Comparison of ENCODE assay signal across 14 cellular contexts in genomic region chr15:99983171-99983891, GRCh38.
DNase-seq lines count a peak whose midpoint lies in the region; ATAC-seq and TF ChIP-seq lines count a peak whose summit lies in the region.
"Had no signal": no experiment of that assay in that cellular context is flagged by ENCODE, and none has a peak within 500 bp of the region (broad histone marks: within the 10 kb centered on the region; RNA-seq: fewer than 3 reads in every experiment).

No MANE protein-coding gene starts in this region.

- peak overlapping the region; percentile 31 to 54 for H3K4me3 Mint-ChIP-seq in H9
- H3K4me3 Mint-ChIP-seq in glutamatergic neuron (ENCODE audit: unreplicated experiment): no peak overlapping the region
- H3K4me3 Mint-ChIP-seq: B cell had no signal

- WGBS in H9 (ENCODE audit: extremely low coverage, insufficient read length, low lambda C conversion rate): no CpG with 5 or more reads among the region's 15 CpGs

- H3K27ac Mint-ChIP-seq in H9: peak overlapping the region; percentile 23 to 99 (median 93); a peak in 6 of 7 replicates
- no peak overlapping the region for H3K27ac Mint-ChIP-seq in glutamatergic neuron (ENCODE audit: unreplicated experiment)
- H3K27ac Mint-ChIP-seq: B cell had no signal

- no peak overlapping the region for H3K18ac ChIP-seq in H9 (ENCODE audit: insufficient read length, low read depth, low read length)

- no peak overlapping the region for H2BK120ac ChIP-seq in H9 (ENCODE audit: low read depth, low read length, poor library complexity, severe bottlenecking)

- peaks cover 40 to 47% of the 10 kb centered on the region in 2 experiments for H3K4me1 Mint-ChIP-seq in H9
- peaks cover 14% of the 10 kb centered on the region for H3K4me1 Mint-ChIP-seq in glutamatergic neuron (ENCODE audit: low read depth, unreplicated experiment)
- H3K4me1 Mint-ChIP-seq: B cell had no signal

- H3K36me3 Mint-ChIP-seq in H9 (ENCODE audit: insufficient read depth in 1 of 3, low read depth in 3 of 3) (peaks cover 4 to 5% (median 4%) of the 10 kb centered on the region in 3 experiments; a peak in 6 of 7 replicates), glutamatergic neuron (ENCODE audit: unreplicated experiment) (peaks cover 3% of the 10 kb centered on the region)

- no peaks in the 10 kb centered on the region for H3K27me3 ChIP-seq in H9 (ENCODE audit: insufficient read depth, low read length)
- no peaks in the 10 kb centered on the region for H3K27me3 ChIP-seq in iPS-20b (ENCODE audit: insufficient read depth, low read length)
- no peaks in the 10 kb centered on the region for H3K27me3 ChIP-seq in foreskin keratinocyte
- H3K27me3 ChIP-seq: stomach had no signal

- no peak overlapping the region for H3K4ac ChIP-seq in H9 (ENCODE audit: low read depth, low read length)

- no peak overlapping the region for H4K8ac ChIP-seq in H9 (replicated peaks; ENCODE audit: insufficient read length, low read depth, low read length)

- H3K79me1 ChIP-seq in H9 (ENCODE audit: insufficient read depth, low read depth, low read length, poor library complexity, severe bottlenecking): no peaks in the 10 kb centered on the region

- H2BK5ac ChIP-seq in H9 (ENCODE audit: insufficient read length, low read length): no peak overlapping the region

- H3K14ac ChIP-seq in H9 (ENCODE audit: insufficient read depth, low read length): peak overlapping the region; percentile 15; the same call in 1 of the 2 replicates

- no peak overlapping the region for H3K23ac ChIP-seq in H9 (ENCODE audit: insufficient read length, low read depth, low read length)

- H3K4me1 ChIP-seq in H9 (ENCODE audit: insufficient read depth, low read length) (peaks cover 5% of the 10 kb centered on the region; the same call in 1 of the 2 replicates), iPS-20b (ENCODE audit: insufficient read depth, low read length) (peaks cover 23% of the 10 kb centered on the region; the same call in 1 of the 2 replicates), foreskin keratinocyte (peaks cover 10% of the 10 kb centered on the region)
- H3K4me1 ChIP-seq: HAP-1, stomach had no signal

- no peak overlapping the region for H2BK15ac ChIP-seq in H9 (ENCODE audit: low read depth, low read length)

- ATAC-seq in foreskin keratinocyte (no peak), HG03460 (IDR thresholded peaks at IDR 0.05; ENCODE audit: unreplicated experiment) (no peak)

- no peaks in the 10 kb centered on the region for H3K79me2 ChIP-seq in H9 (ENCODE audit: insufficient read depth, low read length)

- H2AFZ ChIP-seq in H9 (ENCODE audit: low read length): no peak overlapping the region

- no peak overlapping the region for H3T11ph ChIP-seq in H9 (ENCODE audit: low read length)

- peaks cover 18% of the 10 kb centered on the region for H3K27me3 Mint-ChIP-seq in H9 (ENCODE audit: low read depth)
- H3K27me3 Mint-ChIP-seq in glutamatergic neuron (ENCODE audit: unreplicated experiment): peaks cover 5% of the 10 kb centered on the region

- H3K27ac ChIP-seq in H9 (ENCODE audit: insufficient read length, low read depth, low read length) (peak overlapping the region; percentile 33), SK-N-MC (no peak overlapping the region), iPS-20b (ENCODE audit: low read length) (peak overlapping the region; percentile 52), foreskin keratinocyte (no peak overlapping the region)
- H3K27ac ChIP-seq: stomach had no signal

- H2BK12ac ChIP-seq in H9 (ENCODE audit: insufficient read length, low read depth, low read length): no peak overlapping the region

- DNase-seq in H9: peak; percentile 62
- DNase-seq in SK-N-MC (ENCODE audit: low read depth, low spot score): no peak
- DNase-seq in renal cortical epithelial cell (ENCODE audit: low read depth): peak; percentile 27
- no peak for DNase-seq in foreskin keratinocyte
- DNase-seq in NCI-H2107 (lab: John Stamatoyannopoulos, UW): no peak
- DNase-seq in glutamatergic neuron: no peak
- DNase-seq: activated CD4-positive, alpha-beta T cell treated with anti-CD3 and anti-CD28 coated beads for 4 hours; Karpas-422; NCI-H1436 treated with DMSO at 0.1 percent for 48 hours; stomach had no signal

- no peaks in the 10 kb centered on the region for H3K36me3 ChIP-seq in SK-N-MC (ENCODE audit: insufficient read depth, low read length)
- H3K36me3 ChIP-seq in iPS-20b (ENCODE audit: insufficient read depth, low read depth, low read length): no peaks in the 10 kb centered on the region
- H3K36me3 ChIP-seq: HAP-1 had no signal

- H2BK20ac ChIP-seq in H9 (ENCODE audit: low read depth, low read length, poor library complexity, severe bottlenecking): no peak overlapping the region

- H2AK5ac ChIP-seq in H9 (ENCODE audit: insufficient read length, low read length): no peak overlapping the region

- H3K9ac ChIP-seq in H9 (ENCODE audit: extremely low read depth, insufficient read length, low read length): no peak overlapping the region
- H3K9ac ChIP-seq in SK-N-MC (ENCODE audit: insufficient read length): no peak overlapping the region
- H3K9ac ChIP-seq in iPS-20b (ENCODE audit: low read depth, low read length): peak overlapping the region; percentile 57; the same call in 1 of the 2 replicates

- H3K4me2 ChIP-seq in H9 (ENCODE audit: insufficient read depth, insufficient read length, low read length): peak overlapping the region; percentile 45

- no peak overlapping the region for H4K91ac ChIP-seq in H9 (ENCODE audit: insufficient read length, low read depth, low read length)

- H4K5ac ChIP-seq in H9 (ENCODE audit: insufficient read length, low read depth, low read length): no peak overlapping the region

- no peak overlapping the region for H3K56ac ChIP-seq in H9 (ENCODE audit: insufficient read length, low read depth, low read length)

- H3K4me3 ChIP-seq in SK-N-MC (peak overlapping the region; percentile 57), iPS-20b (ENCODE audit: low read length) (peak overlapping the region; percentile 53; the same call in 1 of the 2 replicates)
- H3K4me3 ChIP-seq: HAP-1, stomach had no signal

- H3K9me3 Mint-ChIP-seq in H9 (peaks cover 4 to 8% of the 10 kb centered on the region in 2 experiments), glutamatergic neuron (ENCODE audit: unreplicated experiment) (peaks cover 4% of the 10 kb centered on the region)

- H3K9me3 ChIP-seq in H9 (ENCODE audit: control insufficient read depth, low read depth, low read length): no peaks in the 10 kb centered on the region
- no peaks in the 10 kb centered on the region for H3K9me3 ChIP-seq in SK-N-MC (ENCODE audit: low read depth, low read length)
- 0 out of 2 replicates have a peak, but pooled peaks cover 4% of the 10 kb centered on the region for H3K9me3 ChIP-seq in iPS-20b (ENCODE audit: insufficient read depth, low read depth, low read length)
- H3K9me3 ChIP-seq: HAP-1, stomach had no signal

- no peaks in the 10 kb centered on the region for H3K23me2 ChIP-seq in H9 (ENCODE audit: insufficient read length, low read depth, low read length, poor library complexity, severe bottlenecking)

- no peaks in the 10 kb centered on the region for H4K20me1 ChIP-seq in H9 (ENCODE audit: control insufficient read depth, insufficient read depth, insufficient read length)

- TF ChIP-seq CTCF in H9 (conservative IDR thresholded peaks at IDR 0.05) (no peak), foreskin keratinocyte (conservative IDR thresholded peaks at IDR 0.05) (no peak), glutamatergic neuron (IDR thresholded peaks at IDR 0.05; ENCODE audit: partially characterized antibody, unreplicated experiment) (no peak)

Comparison
In these comparisons a context has a peak if more than half of its experiments do, and no peak if none do; other contexts are left out.
1. DNase-seq: peak in H9 (single experiment) and renal cortical epithelial cell (single experiment); none in SK-N-MC (single experiment), foreskin keratinocyte (0 of 2), NCI-H2107 (single experiment) and glutamatergic neuron (single experiment).
2. H3K27ac ChIP-seq: peak in H9 (single experiment) and iPS-20b (single experiment); none in SK-N-MC (single experiment) and foreskin keratinocyte (single experiment).